In the genomic region with DNA sequence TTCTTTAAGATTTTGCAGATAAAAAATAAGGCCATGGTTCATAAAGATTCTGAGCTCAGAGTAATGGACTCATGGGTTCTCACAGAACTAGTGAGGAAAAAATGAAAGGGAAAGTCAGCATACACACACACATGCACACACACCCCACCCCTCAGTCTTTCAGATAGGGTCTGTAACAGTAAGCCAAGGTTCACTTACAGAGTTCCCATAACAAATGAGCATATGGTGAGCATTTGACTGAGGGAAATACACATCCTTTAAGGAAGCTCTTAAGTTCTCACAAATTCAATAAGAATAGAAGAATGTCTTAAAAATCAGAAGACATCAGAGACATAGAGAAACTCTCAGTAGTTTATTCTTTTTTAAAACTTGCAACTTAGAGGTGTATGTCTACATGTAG, we compare ENCODE assay signal across 38 cellular contexts. TPM values are rescaled to one million over a fixed set of nuclear protein-coding genes. Genes with fewer than 3 reads are reported as not detected.
"Had no signal": no experiment of that assay in that cellular context is flagged by ENCODE, and none has a peak within 500 bp of the region (broad histone marks: within the 10 kb centered on the region; RNA-seq: fewer than 3 reads in every experiment).

No MANE protein-coding gene starts in this region.

- H3K27ac ChIP-seq: SJSA1, VCaP had no signal

- H3K36me3 Mint-ChIP-seq: brain had no signal

- H3K9me3 ChIP-seq: SJSA1 had no signal

- H3K4me3 Mint-ChIP-seq: activated B cell treated with CpG ODN at 0.5 μM for 24 hours; activated CD4-positive, alpha-beta memory T cell treated with anti-CD3 and anti-CD28 coated beads for 36 hours; activated naive CD4-positive, alpha-beta T cell treated with anti-CD3 and anti-CD28 coated beads for 36 hours; activated T-cell treated with anti-CD3 and anti-CD28 coated beads, Interleukin-2, amount 50 U/mL, for 4 hours; activated T-helper 1 cell treated with anti-CD3 and anti-CD28 coated beads, Interleukin-12 subunit alpha, Interleukin-12 subunit beta, Interleukin-2, Interleukin-4 antibody, amounts not matched to agents 30 ng/mL and 10 ng/mL and 1 ng/mL, durations not matched to agents 14 hours and 24 hours and 36 hours; brain had no signal

- DNase-seq: activated B cell treated with CpG ODN at 0.5 μM for 24 hours; activated CD4-positive, alpha-beta memory T cell treated with anti-CD3 and anti-CD28 coated beads for 36 hours; activated CD4-positive, alpha-beta T cell treated with anti-CD3 and anti-CD28 coated beads for 4 hours; activated CD4-positive, alpha-beta T cell treated with anti-CD3 and anti-CD28 coated beads, Interleukin-2, amount 50 U/mL, for 1 hour; activated CD4-positive, CD25-positive, alpha-beta regulatory T cell treated with anti-CD3 and anti-CD28 coated beads, Interleukin-2, amount 50 U/mL, for 72 hours; activated CD8-positive, alpha-beta memory T cell treated with anti-CD3 and anti-CD28 coated beads, Interleukin-2, amount 50 U/mL, for 4 hours; activated gamma-delta T cell treated with Interleukin-2 at 50 U/mL for 16 hours; activated naive CD4-positive, alpha-beta T cell treated with anti-CD3 and anti-CD28 coated beads for 36 hours; activated T-cell treated with anti-CD3 and anti-CD28 coated beads for 4 hours; activated T-cell treated with anti-CD3 and anti-CD28 coated beads, Interleukin-2, amount 50 U/mL, for 4 hours; anterior cingulate cortex; caudate nucleus; NCI-H1048; NCI-H1105 treated with DMSO at 0.1 percent for 48 hours; NCI-H1436; NCI-H1694; NCI-H2029; NCI-H2171 treated with DMSO at 0.1 percent for 48 hours; NCI-H2227 treated with DMSO at 0.1 percent for 48 hours; NCI-H446; NCI-H510A treated with DMSO at 0.1 percent for 48 hours; NCI-H526 treated with DMSO at 0.1 percent for 48 hours; NCI-H774; SHP77 treated with DMSO at 0.1 percent for 48 hours; SW 1271; T-helper 1 cell; T-helper 2 cell; T-helper 9 cell had no signal

- H3K4me1 Mint-ChIP-seq: activated B cell treated with CpG ODN at 0.5 μM for 24 hours had no signal

- H3K4me1 ChIP-seq: SJSA1 had no signal

- H3K4me3 ChIP-seq: K562, SJSA1 had no signal

- H3K27ac Mint-ChIP-seq: activated B cell treated with CpG ODN at 0.5 μM for 24 hours; activated CD4-positive, alpha-beta memory T cell treated with anti-CD3 and anti-CD28 coated beads for 36 hours; activated naive CD4-positive, alpha-beta T cell treated with anti-CD3 and anti-CD28 coated beads for 36 hours; activated naive CD4-positive, alpha-beta T cell treated with anti-CD3 and anti-CD28 coated beads, Interleukin-2, amount 50 U/mL, for 72 hours; activated T-helper 1 cell treated with anti-CD3 and anti-CD28 coated beads, Interleukin-12 subunit alpha, Interleukin-12 subunit beta, Interleukin-2, Interleukin-4 antibody, amounts not matched to agents 30 ng/mL and 10 ng/mL and 1 ng/mL, durations not matched to agents 14 hours and 24 hours and 36 hours had no signal

- H3K36me3 ChIP-seq: SJSA1 had no signal

- H3K27me3 ChIP-seq: SJSA1 had no signal

- ATAC-seq: activated naive CD4-positive, alpha-beta T cell treated with anti-CD3 and anti-CD28 coated beads, Interleukin-2, amount 50 U/mL, for 72 hours; activated T-cell treated with anti-CD3 and anti-CD28 coated beads, Interleukin-2, amount 50 U/mL, for 4 hours; K562; Panc1 had no signal

RNA-seq across cellular contexts. Expression of a gene that starts 57.9 kb away (rescaled TPM):
- total RNA-seq: activated B cell treated with CpG ODN at 0.5 μM for 24 hours; activated CD4-positive, alpha-beta memory T cell treated with anti-CD3 and anti-CD28 coated beads for 36 hours; activated naive CD4-positive, alpha-beta T cell treated with anti-CD3 and anti-CD28 coated beads for 36 hours; activated naive CD4-positive, alpha-beta T cell treated with anti-CD3 and anti-CD28 coated beads, Interleukin-2, amount 50 U/mL, for 72 hours; activated T-cell treated with anti-CD3 and anti-CD28 coated beads, Interleukin-2, amount 50 U/mL, for 4 hours; activated T-helper 1 cell treated with anti-CD3 and anti-CD28 coated beads, Interleukin-12 subunit alpha, Interleukin-12 subunit beta, Interleukin-2, Interleukin-4 antibody, amounts not matched to agents 30 ng/mL and 10 ng/mL and 1 ng/mL, durations not matched to agents 14 hours and 24 hours and 36 hours; bronchial epithelial cell; K562; MCF 10A; RPMI7951; SJSA1 had no signal
- polyA plus RNA-seq: K562 had no signal
